9 cellular contexts compared by ENCODE assay signal in genomic region chr13:112619730-112620639, GRCh38. TPM values are rescaled to one million over a fixed set of nuclear protein-coding genes. Genes with fewer than 3 reads are reported as not detected.
DNase-seq lines count a peak whose midpoint lies in the region; ATAC-seq, FAIRE-seq and TF ChIP-seq lines count a peak whose summit lies in the region.
"Had no signal": no experiment of that assay in that cellular context is flagged by ENCODE, and none has a peak within 500 bp of the region (broad histone marks: within the 10 kb centered on the region; RNA-seq: fewer than 3 reads in every experiment).

No MANE protein-coding gene starts in this region.

- no peak for TF ChIP-seq CTCF in WTC11 (IDR thresholded peaks at IDR 0.05)

- POLR2A ChIA-PET in WTC11 (lab: Charles Lee) = interaction anchor here (0.9 kb wide), 1 partner anchor 14 kb away, joined by 3 read pairs; no protein-coding TSS in a partner anchor
- POLR2A ChIA-PET in CD8-positive, alpha-beta memory T cell (lab: Charles Lee) = no interaction called here

- H3K4me1 ChIP-seq in CD8-positive, alpha-beta memory T cell (ENCODE audit: insufficient read depth, low read length) = no peaks in the 10 kb centered on the region

- H3K36me3 ChIP-seq in CD8-positive, alpha-beta memory T cell (ENCODE audit: insufficient read depth, low read length) = no peaks in the 10 kb centered on the region

- no peaks in the 10 kb centered on the region for H3K9me3 ChIP-seq in CD8-positive, alpha-beta memory T cell (ENCODE audit: low read length)

- peaks cover 4% of the 10 kb centered on the region for H3K27me3 Mint-ChIP-seq in WTC11 (ENCODE audit: low read depth)
- H3K27me3 Mint-ChIP-seq in CD8-positive, alpha-beta memory T cell = peaks cover 18 to 49% of the 10 kb centered on the region in 2 donors

- H3K27ac ChIP-seq in CD8-positive, alpha-beta memory T cell (ENCODE audit: low read depth, low read length) = no peak overlapping the region

- H3K4me3 ChIP-seq in CD8-positive, alpha-beta memory T cell (ENCODE audit: low read length) = no peak overlapping the region

- no peak overlapping the region for H3K27ac Mint-ChIP-seq in WTC11
- H3K27ac Mint-ChIP-seq in CD8-positive, alpha-beta memory T cell = peak overlapping the region in 2 of 8 donors; percentile 51 to 63

- ATAC-seq in WTC11 (peak; percentile 95), HG03378 (IDR thresholded peaks at IDR 0.05; ENCODE audit: unreplicated experiment) (no peak)

- H3K27me3 ChIP-seq in CD8-positive, alpha-beta memory T cell (ENCODE audit: insufficient read depth, low read length, poor library complexity, severe bottlenecking) = peaks cover 4% of the 10 kb centered on the region

- peak; percentile 82 for DNase-seq in DMS53 (lab: John Stamatoyannopoulos, UW)
- peak; percentile 47 for DNase-seq in M059J (ENCODE audit: low read depth)
- DNase-seq in WTC11 (ENCODE audit: low spot score) = peak; percentile 47
- DNase-seq in islet precursor cell = peak; percentile 92
- no peak for DNase-seq in CD8-positive, alpha-beta memory T cell
- DNase-seq in urothelium cell line (ENCODE audit: low spot score) = no peak
- no peak for DNase-seq in UCSD-AML1 (lab: John Stamatoyannopoulos, UW; ENCODE audit: unreplicated experiment)
- DNase-seq: NCI-H1930 had no signal

- H3K36me3 Mint-ChIP-seq in WTC11 = no peaks in the 10 kb centered on the region
- no peaks in the 10 kb centered on the region for H3K36me3 Mint-ChIP-seq in CD8-positive, alpha-beta memory T cell

- no peaks in the 10 kb centered on the region for H3K9me3 Mint-ChIP-seq in WTC11
- no peaks in the 10 kb centered on the region for H3K9me3 Mint-ChIP-seq in CD8-positive, alpha-beta memory T cell

- H3K4me1 Mint-ChIP-seq in WTC11 = peaks cover 3% of the 10 kb centered on the region; the same call in 1 of the 2 replicates
- H3K4me1 Mint-ChIP-seq in CD8-positive, alpha-beta memory T cell = no peaks in the 10 kb centered on the region

- CTCF ChIA-PET in WTC11 (lab: Charles Lee) = interaction anchor here (0.7 to 1.4 kb wide), 5 partner anchors 9 to 254 kb away, joined by 3 to 11 read pairs (median 4); no protein-coding TSS in a partner anchor
- CTCF ChIA-PET in CD8-positive, alpha-beta memory T cell (lab: Charles Lee) = no interaction called here

- H3K4me3 Mint-ChIP-seq in WTC11 = peak overlapping the region; percentile 58
- no peak overlapping the region for H3K4me3 Mint-ChIP-seq in CD8-positive, alpha-beta memory T cell

- FAIRE-seq in urothelium cell line (lab: Jason Lieb, UNC) = no peak

TF ChIP-seq in WTC11, 78 proteins besides CTCF, POLR2A, EP300 and RAD21:
- peak; percentile 81 for TF ChIP-seq NFYB (CRISPR knock-in tag; conservative IDR thresholded peaks at IDR 0.05; ENCODE audit: low read depth)
- TF ChIP-seq ZSCAN18 (CRISPR knock-in tag; IDR thresholded peaks at IDR 0.05) = no peak
TF ChIP-seq in WTC11: peak in this region for 1.

RNA-seq across cellular contexts. Expression of gene TUBGCP3, which starts 32.0 kb away (rescaled TPM):
- 10.6 and 16.3 TPM in 2 replicates for total RNA-seq in M059J (2014; rRNA removed; shearing (Covaris generic))
- 29.9 to 32.3 TPM (median 32.1 TPM) in 3 replicates for total RNA-seq in WTC11 (2021)
- 10 to 100 TPM; 45.8 to 47.0 TPM for total RNA-seq in CD8-positive, alpha-beta memory T cell
- 16.8 TPM for polyA plus RNA-seq in CD8-positive, alpha-beta memory T cell

Comparison
In these comparisons a context has a peak if more than half of its experiments do, and no peak if none do; other contexts are left out.
1. DNase-seq: peak in DMS53 (single experiment), M059J (single experiment), WTC11 (single experiment) and islet precursor cell (single experiment); none in CD8-positive, alpha-beta memory T cell (0 of 5), urothelium cell line (single experiment) and UCSD-AML1 (single experiment).